In genomic region chr14:33676135-33676566, GRCh38 we compare ENCODE assay signal across 1 cellular context.
A peak's percentile ranks its signal among the peaks of the same experiment; 100 is the strongest.
TF ChIP-seq lines count a peak whose summit lies in the region.

No MANE protein-coding gene starts in this region.

TF ChIP-seq in GM12878, 131 proteins besides CTCF, POLR2A, EP300 and RAD21 (continued from another document and continues in another):
- TF ChIP-seq REST (IDR thresholded peaks at IDR 0.05; ENCODE audit: low read depth, low read length) (no peak), IRF3 (IDR thresholded peaks at IDR 0.05) (no peak), HCFC1 (IDR thresholded peaks at IDR 0.05; ENCODE audit: low read length) (no peak), SREBF2 (IDR thresholded peaks at IDR 0.05; ENCODE audit: low read length) (no peak), CHD2 (IDR thresholded peaks at IDR 0.05; ENCODE audit: borderline replicate concordance, low read depth, low read length) (no peak), NFIC (IDR thresholded peaks at IDR 0.05; ENCODE audit: low read depth, low read length) (no peak), POU2F2 (IDR thresholded peaks at IDR 0.05; ENCODE audit: borderline replicate concordance, low read depth, low read length) (no peak), ZNF384 (IDR thresholded peaks at IDR 0.05; ENCODE audit: borderline replicate concordance, low read depth, low read length) (no peak), NRF1 (conservative IDR thresholded peaks at IDR 0.05; ENCODE audit: low read depth, low read length) (no peak), TCF7 (IDR thresholded peaks at IDR 0.05; ENCODE audit: borderline replicate concordance) (no peak), MXI1 (IDR thresholded peaks at IDR 0.05; ENCODE audit: low read depth, low read length) (no peak), NFXL1 (IDR thresholded peaks at IDR 0.05; ENCODE audit: borderline replicate concordance) (no peak), JUND (IDR thresholded peaks at IDR 0.05; ENCODE audit: low read depth, low read length) (no peak), ZNF274 (IDR thresholded peaks at IDR 0.05; ENCODE audit: insufficient read depth, insufficient read length) (no peak), SUPT20H (IDR thresholded peaks at IDR 0.05; ENCODE audit: borderline replicate concordance, control insufficient read depth, low read depth, low read length) (no peak), ZNF592 (IDR thresholded peaks at IDR 0.05) (no peak), WRNIP1 (IDR thresholded peaks at IDR 0.05; ENCODE audit: borderline replicate concordance, low read depth, low read length) (no peak), MTA2 (IDR thresholded peaks at IDR 0.05; ENCODE audit: low read depth) (peak; percentile 29; the same call in 1 of the 2 replicates), RAD51 (IDR thresholded peaks at IDR 0.05) (peak; percentile 92), BCL3 (IDR thresholded peaks at IDR 0.05; ENCODE audit: borderline replicate concordance, insufficient read depth, low read depth, low read length, poor library complexity, severe bottlenecking) (no peak), ZNF687 (IDR thresholded peaks at IDR 0.05) (peak; percentile 62), SMAD1 (IDR thresholded peaks at IDR 0.05; ENCODE audit: low read depth, partially characterized antibody) (no peak), ELK1 (IDR thresholded peaks at IDR 0.05; ENCODE audit: low read depth, low read length) (no peak), NR2C2 (IDR thresholded peaks at IDR 0.05; ENCODE audit: borderline replicate concordance, control insufficient read depth, insufficient read length, low read depth) (no peak), ZNF217 (IDR thresholded peaks at IDR 0.05) (no peak), CBFB (IDR thresholded peaks at IDR 0.05; ENCODE audit: low read depth) (no peak), PML (IDR thresholded peaks at IDR 0.05; ENCODE audit: low read length) (no peak), TCF3 (IDR thresholded peaks at IDR 0.05; ENCODE audit: borderline replicate concordance, insufficient read depth, low read depth, low read length) (no peak)
- TF ChIP-seq, protein P1, sequence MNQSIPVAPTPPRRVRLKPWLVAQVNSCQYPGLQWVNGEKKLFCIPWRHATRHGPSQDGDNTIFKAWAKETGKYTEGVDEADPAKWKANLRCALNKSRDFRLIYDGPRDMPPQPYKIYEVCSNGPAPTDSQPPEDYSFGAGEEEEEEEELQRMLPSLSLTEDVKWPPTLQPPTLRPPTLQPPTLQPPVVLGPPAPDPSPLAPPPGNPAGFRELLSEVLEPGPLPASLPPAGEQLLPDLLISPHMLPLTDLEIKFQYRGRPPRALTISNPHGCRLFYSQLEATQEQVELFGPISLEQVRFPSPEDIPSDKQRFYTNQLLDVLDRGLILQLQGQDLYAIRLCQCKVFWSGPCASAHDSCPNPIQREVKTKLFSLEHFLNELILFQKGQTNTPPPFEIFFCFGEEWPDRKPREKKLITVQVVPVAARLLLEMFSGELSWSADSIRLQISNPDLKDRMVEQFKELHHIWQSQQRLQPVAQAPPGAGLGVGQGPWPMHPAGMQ (IDR thresholded peaks at IDR 0.05; ENCODE audit: borderline replicate concordance) = no peak
- TF ChIP-seq, protein P2, sequence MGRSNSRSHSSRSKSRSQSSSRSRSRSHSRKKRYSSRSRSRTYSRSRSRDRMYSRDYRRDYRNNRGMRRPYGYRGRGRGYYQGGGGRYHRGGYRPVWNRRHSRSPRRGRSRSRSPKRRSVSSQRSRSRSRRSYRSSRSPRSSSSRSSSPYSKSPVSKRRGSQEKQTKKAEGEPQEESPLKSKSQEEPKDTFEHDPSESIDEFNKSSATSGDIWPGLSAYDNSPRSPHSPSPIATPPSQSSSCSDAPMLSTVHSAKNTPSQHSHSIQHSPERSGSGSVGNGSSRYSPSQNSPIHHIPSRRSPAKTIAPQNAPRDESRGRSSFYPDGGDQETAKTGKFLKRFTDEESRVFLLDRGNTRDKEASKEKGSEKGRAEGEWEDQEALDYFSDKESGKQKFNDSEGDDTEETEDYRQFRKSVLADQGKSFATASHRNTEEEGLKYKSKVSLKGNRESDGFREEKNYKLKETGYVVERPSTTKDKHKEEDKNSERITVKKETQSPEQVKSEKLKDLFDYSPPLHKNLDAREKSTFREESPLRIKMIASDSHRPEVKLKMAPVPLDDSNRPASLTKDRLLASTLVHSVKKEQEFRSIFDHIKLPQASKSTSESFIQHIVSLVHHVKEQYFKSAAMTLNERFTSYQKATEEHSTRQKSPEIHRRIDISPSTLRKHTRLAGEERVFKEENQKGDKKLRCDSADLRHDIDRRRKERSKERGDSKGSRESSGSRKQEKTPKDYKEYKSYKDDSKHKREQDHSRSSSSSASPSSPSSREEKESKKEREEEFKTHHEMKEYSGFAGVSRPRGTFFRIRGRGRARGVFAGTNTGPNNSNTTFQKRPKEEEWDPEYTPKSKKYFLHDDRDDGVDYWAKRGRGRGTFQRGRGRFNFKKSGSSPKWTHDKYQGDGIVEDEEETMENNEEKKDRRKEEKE (IDR thresholded peaks at IDR 0.05) = no peak
- TF ChIP-seq, protein P3, sequence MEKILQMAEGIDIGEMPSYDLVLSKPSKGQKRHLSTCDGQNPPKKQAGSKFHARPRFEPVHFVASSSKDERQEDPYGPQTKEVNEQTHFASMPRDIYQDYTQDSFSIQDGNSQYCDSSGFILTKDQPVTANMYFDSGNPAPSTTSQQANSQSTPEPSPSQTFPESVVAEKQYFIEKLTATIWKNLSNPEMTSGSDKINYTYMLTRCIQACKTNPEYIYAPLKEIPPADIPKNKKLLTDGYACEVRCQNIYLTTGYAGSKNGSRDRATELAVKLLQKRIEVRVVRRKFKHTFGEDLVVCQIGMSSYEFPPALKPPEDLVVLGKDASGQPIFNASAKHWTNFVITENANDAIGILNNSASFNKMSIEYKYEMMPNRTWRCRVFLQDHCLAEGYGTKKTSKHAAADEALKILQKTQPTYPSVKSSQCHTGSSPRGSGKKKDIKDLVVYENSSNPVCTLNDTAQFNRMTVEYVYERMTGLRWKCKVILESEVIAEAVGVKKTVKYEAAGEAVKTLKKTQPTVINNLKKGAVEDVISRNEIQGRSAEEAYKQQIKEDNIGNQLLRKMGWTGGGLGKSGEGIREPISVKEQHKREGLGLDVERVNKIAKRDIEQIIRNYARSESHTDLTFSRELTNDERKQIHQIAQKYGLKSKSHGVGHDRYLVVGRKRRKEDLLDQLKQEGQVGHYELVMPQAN (conservative IDR thresholded peaks at IDR 0.05) = 0 out of 2 replicates have a peak, but pooled peaks have one; percentile 30
- TF ChIP-seq, protein P4, sequence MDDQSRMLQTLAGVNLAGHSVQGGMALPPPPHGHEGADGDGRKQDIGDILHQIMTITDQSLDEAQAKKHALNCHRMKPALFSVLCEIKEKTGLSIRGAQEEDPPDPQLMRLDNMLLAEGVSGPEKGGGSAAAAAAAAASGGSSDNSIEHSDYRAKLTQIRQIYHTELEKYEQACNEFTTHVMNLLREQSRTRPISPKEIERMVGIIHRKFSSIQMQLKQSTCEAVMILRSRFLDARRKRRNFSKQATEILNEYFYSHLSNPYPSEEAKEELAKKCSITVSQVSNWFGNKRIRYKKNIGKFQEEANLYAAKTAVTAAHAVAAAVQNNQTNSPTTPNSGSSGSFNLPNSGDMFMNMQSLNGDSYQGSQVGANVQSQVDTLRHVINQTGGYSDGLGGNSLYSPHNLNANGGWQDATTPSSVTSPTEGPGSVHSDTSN (IDR thresholded peaks at IDR 0.05; ENCODE audit: insufficient replicate concordance, low read depth, low read length) = no peak
